ENCODE assay signal across 19 cellular contexts in genomic region chr7:77820967-77821366, GRCh38. TPM values are rescaled to one million over a fixed set of nuclear protein-coding genes. Genes with fewer than 3 reads are reported as not detected.
DNase-seq lines count a peak whose midpoint lies in the region; ATAC-seq and TF ChIP-seq lines count a peak whose summit lies in the region.
"Had no signal": no experiment of that assay in that cellular context is flagged by ENCODE, and none has a peak within 500 bp of the region (broad histone marks: within the 10 kb centered on the region; RNA-seq: fewer than 3 reads in every experiment).

No MANE protein-coding gene starts in this region.

- 92% methylated on average over 2 of the region's 2 CpGs; no CpG with 5 or more reads in 1 of the 2 experiments for WGBS in endodermal cell (ENCODE audit: insufficient coverage in 1 of 2, insufficient read length in 1 of 2), 2 experiments

- H3K9me3 Mint-ChIP-seq in IgD-negative memory B cell, result peaks cover 13 to 36% (median 24%) of the 10 kb centered on the region in 3 donors
- peaks cover 30% of the 10 kb centered on the region for H3K9me3 Mint-ChIP-seq in activated T-helper 17 cell treated with anti-CD3 and anti-CD28 coated beads, Interleukin-2, amount 50 U/mL, for 72 hours
- H3K9me3 Mint-ChIP-seq in endodermal cell, result peaks cover 65% of the 10 kb centered on the region
- H3K9me3 Mint-ChIP-seq in stimulated activated naive B cell treated with anti-CD40 and anti-IgM and Interleukin-4, amounts not matched to agents 10 μg/mL and 1 μg/mL and 100 μg/mL, for 72 hours, result peaks cover 45 to 49% of the 10 kb centered on the region in 2 donors

- H3K36me3 Mint-ChIP-seq in IgD-negative memory B cell (peaks cover 24% of the 10 kb centered on the region), endodermal cell (ENCODE audit: low read depth) (peaks cover 54% of the 10 kb centered on the region)
- H3K36me3 Mint-ChIP-seq in activated T-helper 17 cell treated with anti-CD3 and anti-CD28 coated beads, Interleukin-2, amount 50 U/mL, for 72 hours (ENCODE audit: low read depth), result peaks cover 92% of the 10 kb centered on the region
- peaks cover 64 to 77% of the 10 kb centered on the region in 2 donors for H3K36me3 Mint-ChIP-seq in stimulated activated naive B cell treated with anti-CD40 and anti-IgM and Interleukin-4, amounts not matched to agents 10 μg/mL and 1 μg/mL and 100 μg/mL, for 72 hours

- H3K27me3 Mint-ChIP-seq in IgD-negative memory B cell, result no peaks in the 10 kb centered on the region
- H3K27me3 Mint-ChIP-seq in activated T-helper 17 cell treated with anti-CD3 and anti-CD28 coated beads, Interleukin-2, amount 50 U/mL, for 72 hours, result no peaks in the 10 kb centered on the region
- no peaks in the 10 kb centered on the region for H3K27me3 Mint-ChIP-seq in endodermal cell (ENCODE audit: insufficient read depth)
- no peaks in the 10 kb centered on the region for H3K27me3 Mint-ChIP-seq in stimulated activated naive B cell treated with anti-CD40 and anti-IgM and Interleukin-4, amounts not matched to agents 10 μg/mL and 1 μg/mL and 100 μg/mL, for 72 hours
- H3K27me3 Mint-ChIP-seq: CD4-positive, alpha-beta T cell had no signal

- H3K9me3 ChIP-seq in endodermal cell (ENCODE audit: control insufficient read depth, low read length), result peaks cover 41% of the 10 kb centered on the region

- ATAC-seq in activated T-helper 17 cell treated with anti-CD3 and anti-CD28 coated beads, Interleukin-2, amount 50 U/mL, for 72 hours (replicated peaks), result no peak
- ATAC-seq in stimulated activated naive B cell treated with anti-CD40 and anti-IgM and Interleukin-4, amounts not matched to agents 10 μg/mL and 1 μg/mL and 100 μg/mL, for 72 hours (replicated peaks), result no peak
- no peak for ATAC-seq in GM18517 (IDR thresholded peaks at IDR 0.05; ENCODE audit: unreplicated experiment)
- ATAC-seq: GM23338 had no signal

- no peak overlapping the region for H3K27ac ChIP-seq in endodermal cell (ENCODE audit: low read depth, low read length)
- H3K27ac ChIP-seq: C4-2B, HL-60 had no signal

- H3K4me3 ChIP-seq in endodermal cell (ENCODE audit: low read length), result peak overlapping the region; percentile 56
- H3K4me3 ChIP-seq: GM23338 had no signal

- no peak for DNase-seq in endodermal cell
- no peak for DNase-seq in stimulated activated naive B cell treated with anti-CD40 and anti-IgM and Interleukin-4, amounts not matched to agents 10 μg/mL and 1 μg/mL and 100 μg/mL, for 72 hours
- DNase-seq in D341Med (ENCODE audit: low spot score), result no peak
- DNase-seq in NCI-H748 (lab: John Stamatoyannopoulos, UW; ENCODE audit: unreplicated experiment), result no peak
- DNase-seq in DMS 273 treated with DMSO at 0.1 percent for 48 hours (lab: John Stamatoyannopoulos, UW), result no peak
- DNase-seq: ACHN; CD4-positive, alpha-beta T cell; DMS79; GF-D8; HCEC 1CT; HFFc6; Kasumi-1; KBM-7 had no signal

- no peaks in the 10 kb centered on the region for H3K36me3 ChIP-seq in endodermal cell (ENCODE audit: control insufficient read depth, insufficient read depth, low read length)

- no peaks in the 10 kb centered on the region for H3K27me3 ChIP-seq in endodermal cell (ENCODE audit: control insufficient read depth, insufficient read depth, low read length, poor library complexity, severe bottlenecking)

- H3K9ac ChIP-seq in endodermal cell (ENCODE audit: extremely low read depth, low read length, poor library complexity, severe bottlenecking), result no peak overlapping the region

- H3K4me3 Mint-ChIP-seq in IgD-negative memory B cell (peak overlapping the region in 2 of 4 donors; percentile 50 to 77), endodermal cell (no peak overlapping the region)
- H3K4me3 Mint-ChIP-seq in activated T-helper 17 cell treated with anti-CD3 and anti-CD28 coated beads, Interleukin-2, amount 50 U/mL, for 72 hours, result no peak overlapping the region
- H3K4me3 Mint-ChIP-seq in stimulated activated naive B cell treated with anti-CD40 and anti-IgM and Interleukin-4, amounts not matched to agents 10 μg/mL and 1 μg/mL and 100 μg/mL, for 72 hours, result no peak overlapping the region
- H3K4me3 Mint-ChIP-seq: CD4-positive, alpha-beta T cell; GM23338; HFFc6 had no signal

- TF ChIP-seq CTCF in endodermal cell (conservative IDR thresholded peaks at IDR 0.05), result no peak

- H3K27ac Mint-ChIP-seq in IgD-negative memory B cell (peak overlapping the region in 2 of 3 donors; percentile 71 to 76), endodermal cell (no peak overlapping the region)
- H3K27ac Mint-ChIP-seq in activated T-helper 17 cell treated with anti-CD3 and anti-CD28 coated beads, Interleukin-2, amount 50 U/mL, for 72 hours, result peak overlapping the region; percentile 47
- H3K27ac Mint-ChIP-seq in stimulated activated naive B cell treated with anti-CD40 and anti-IgM and Interleukin-4, amounts not matched to agents 10 μg/mL and 1 μg/mL and 100 μg/mL, for 72 hours, result peak overlapping the region; percentile 86
- H3K27ac Mint-ChIP-seq: CD4-positive, alpha-beta T cell; GM23338; HFFc6 had no signal

- H3K4me1 ChIP-seq in endodermal cell (ENCODE audit: control insufficient read depth, insufficient read depth, low read length), result no peaks in the 10 kb centered on the region

- H3K4me1 Mint-ChIP-seq in IgD-negative memory B cell (peaks cover 30 to 57% (median 34%) of the 10 kb centered on the region in 3 donors), endodermal cell (no peaks in the 10 kb centered on the region)
- H3K4me1 Mint-ChIP-seq in activated T-helper 17 cell treated with anti-CD3 and anti-CD28 coated beads, Interleukin-2, amount 50 U/mL, for 72 hours, result peaks cover 33% of the 10 kb centered on the region
- H3K4me1 Mint-ChIP-seq in stimulated activated naive B cell treated with anti-CD40 and anti-IgM and Interleukin-4, amounts not matched to agents 10 μg/mL and 1 μg/mL and 100 μg/mL, for 72 hours, result peaks cover 32 to 78% of the 10 kb centered on the region in 2 donors
- H3K4me1 Mint-ChIP-seq: GM23338 had no signal

RNA-seq across cellular contexts. Expression of gene PHTF2, which starts 22.4 kb away (rescaled TPM):
- polyA plus RNA-seq in IgD-negative memory B cell, result 23.3 TPM
- 100 to 1,000 TPM in 1 of 2 donors, 10 to 100 TPM in 1; 66.1 to 123 TPM for total RNA-seq in activated T-helper 17 cell treated with anti-CD3 and anti-CD28 coated beads, Interleukin-2, amount 50 U/mL, for 72 hours
- total RNA-seq in endodermal cell, result 10 to 100 TPM; 15.4 to 20.6 TPM
- polyA plus RNA-seq in endodermal cell (2013, experiment 1 of 2), result 25.1 TPM
- polyA plus RNA-seq in endodermal cell (2013, experiment 2 of 2), result 23.5 TPM

RNA-seq across cellular contexts. Expression of gene TMEM60, which starts 22.7 kb away (rescaled TPM):
- 40.7 TPM for polyA plus RNA-seq in IgD-negative memory B cell
- total RNA-seq in activated T-helper 17 cell treated with anti-CD3 and anti-CD28 coated beads, Interleukin-2, amount 50 U/mL, for 72 hours, result 10 to 100 TPM; 12.1 to 13.2 TPM
- total RNA-seq in endodermal cell, result 10 to 100 TPM; 20.0 to 32.2 TPM
- 37.9 TPM for polyA plus RNA-seq in endodermal cell (2013, experiment 1 of 2)
- 34.9 TPM for polyA plus RNA-seq in endodermal cell (2013, experiment 2 of 2)
